In the genomic region with DNA sequence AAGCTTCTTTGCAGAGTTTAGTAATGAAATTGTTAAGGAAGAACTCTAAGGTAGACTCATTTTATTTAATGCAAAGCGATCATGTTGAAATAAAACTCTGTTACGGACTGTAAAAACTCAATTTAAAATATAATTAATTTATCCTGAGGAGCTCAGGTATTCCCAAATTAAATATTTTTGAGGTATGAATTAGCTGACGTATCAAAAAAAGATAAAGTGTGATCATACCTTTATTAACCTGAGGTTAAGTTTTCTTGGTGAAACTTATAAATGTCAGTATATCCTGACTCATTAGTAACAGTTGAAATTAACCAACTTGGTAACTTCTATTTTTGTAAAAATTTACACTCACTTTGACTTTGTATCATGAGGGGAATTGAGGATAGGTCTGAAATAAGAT, we compare ENCODE assay signal across 2 cellular contexts.
TF ChIP-seq lines count a peak whose summit lies in the region.

No MANE protein-coding gene starts in this region.

TF ChIP-seq in HepG2, 621 proteins besides CTCF, POLR2A, EP300 and RAD21 (continued from another document):
- TF ChIP-seq ZNF329 (CRISPR knock-in tag; IDR thresholded peaks at IDR 0.05; ENCODE audit: low read depth) (no peak), HOXA7 (CRISPR knock-in tag; IDR thresholded peaks at IDR 0.05) (no peak), RORA (CRISPR knock-in tag; IDR thresholded peaks at IDR 0.05) (no peak), HDAC2 (CRISPR knock-in tag; IDR thresholded peaks at IDR 0.05) (no peak), MAFF (IDR thresholded peaks at IDR 0.05; ENCODE audit: low read depth, low read length) (peak; percentile 66)
- TF ChIP-seq, protein P1, sequence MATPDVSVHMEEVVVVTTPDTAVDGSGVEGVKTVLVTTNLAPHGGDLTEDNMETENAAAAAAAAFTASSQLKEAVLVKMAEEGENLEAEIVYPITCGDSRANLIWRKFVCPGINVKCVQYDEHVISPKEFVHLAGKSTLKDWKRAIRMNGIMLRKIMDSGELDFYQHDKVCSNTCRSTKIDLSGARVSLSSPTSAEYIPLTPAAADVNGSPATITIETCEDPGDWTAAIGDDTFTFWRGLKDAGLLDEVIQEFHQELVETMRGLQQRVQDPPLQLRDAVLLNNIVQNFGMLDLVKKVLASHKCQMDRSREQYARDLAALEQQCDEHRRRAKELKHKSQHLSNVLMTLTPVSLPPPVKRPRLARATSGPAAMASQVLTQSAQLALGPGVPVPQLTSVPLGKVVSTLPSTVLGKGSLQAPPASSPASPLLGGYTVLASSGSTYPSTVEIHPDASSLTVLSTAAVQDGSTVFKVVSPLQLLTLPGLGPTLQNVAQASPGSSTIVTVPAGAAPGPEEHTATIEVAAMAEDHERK (CRISPR knock-in tag; IDR thresholded peaks at IDR 0.05; ENCODE audit: low read depth) = no peak

TF ChIP-seq in K562, 482 proteins besides CTCF, POLR2A, EP300 and RAD21 (continued from another document):
- TF ChIP-seq NR2C1 (IDR thresholded peaks at IDR 0.05) (no peak), NR2C1 (tag; IDR thresholded peaks at IDR 0.05) (no peak), C11orf30 (IDR thresholded peaks at IDR 0.05; ENCODE audit: low read depth) (peak; percentile 58), DNMT1 (IDR thresholded peaks at IDR 0.05) (no peak), RBM17 (IDR thresholded peaks at IDR 0.05; ENCODE audit: borderline replicate concordance, low read depth, low read length) (no peak), MAFF (IDR thresholded peaks at IDR 0.05; ENCODE audit: low read length) (peak; percentile 52; the same call in 1 of the 2 replicates), SREBF2 (CRISPR knock-in tag; IDR thresholded peaks at IDR 0.05) (no peak), MAFG (tag; conservative IDR thresholded peaks at IDR 0.05) (0 out of 2 replicates have a peak, but pooled peaks have one; percentile 14), SNRNP70 (optimal IDR thresholded peaks at IDR 0.05; ENCODE audit: low read depth, low read length) (no peak), ZNF316 (IDR thresholded peaks at IDR 0.05) (peak; percentile 75), ETV1 (tag; conservative IDR thresholded peaks at IDR 0.05; ENCODE audit: low read depth) (no peak), EP400 (IDR thresholded peaks at IDR 0.05) (no peak), BRD9 (IDR thresholded peaks at IDR 0.05; ENCODE audit: low read depth, partially characterized antibody) (no peak), ZNF41 (CRISPR knock-in tag; conservative IDR thresholded peaks at IDR 0.05) (no peak), ZNF76 (CRISPR knock-in tag; IDR thresholded peaks at IDR 0.05; ENCODE audit: borderline replicate concordance) (no peak), ZBTB17 (CRISPR knock-in tag; IDR thresholded peaks at IDR 0.05) (no peak)
- TF ChIP-seq, protein P2, sequence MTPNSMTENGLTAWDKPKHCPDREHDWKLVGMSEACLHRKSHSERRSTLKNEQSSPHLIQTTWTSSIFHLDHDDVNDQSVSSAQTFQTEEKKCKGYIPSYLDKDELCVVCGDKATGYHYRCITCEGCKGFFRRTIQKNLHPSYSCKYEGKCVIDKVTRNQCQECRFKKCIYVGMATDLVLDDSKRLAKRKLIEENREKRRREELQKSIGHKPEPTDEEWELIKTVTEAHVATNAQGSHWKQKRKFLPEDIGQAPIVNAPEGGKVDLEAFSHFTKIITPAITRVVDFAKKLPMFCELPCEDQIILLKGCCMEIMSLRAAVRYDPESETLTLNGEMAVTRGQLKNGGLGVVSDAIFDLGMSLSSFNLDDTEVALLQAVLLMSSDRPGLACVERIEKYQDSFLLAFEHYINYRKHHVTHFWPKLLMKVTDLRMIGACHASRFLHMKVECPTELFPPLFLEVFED (CRISPR knock-in tag; conservative IDR thresholded peaks at IDR 0.05) = no peak
